ENCODE assay signal across 10 cellular contexts in genomic region chr4:81493895-81494490, GRCh38. TPM values are rescaled to one million over a fixed set of nuclear protein-coding genes. Genes with fewer than 3 reads are reported as not detected.
DNase-seq lines count a peak whose midpoint lies in the region; ATAC-seq and TF ChIP-seq lines count a peak whose summit lies in the region.
"Had no signal": no experiment of that assay in that cellular context is flagged by ENCODE, and none has a peak within 500 bp of the region (broad histone marks: within the 10 kb centered on the region; RNA-seq: fewer than 3 reads in every experiment).

No MANE protein-coding gene starts in this region.

- peak overlapping the region; percentile 57 for H3K4me3 Mint-ChIP-seq in activated B cell treated with CpG ODN at 0.5 μM for 24 hours

- intact Hi-C loops in activated B cell treated with CpG ODN at 0.5 μM for 24 hours (cut with micrococcal nuclease), result loop anchor here (5.0 to 10.0 kb wide), 2 partner anchors 1437 to 1621 kb away; partner anchors contain the start of gene PLAC8

- H3K4me1 Mint-ChIP-seq in activated B cell treated with CpG ODN at 0.5 μM for 24 hours, result peaks cover 55% of the 10 kb centered on the region

- peak overlapping the region; percentile 20 for H3K4me2 ChIP-seq in osteoblast (ENCODE audit: insufficient read depth, low read length)

- CTCF ChIA-PET in activated B cell treated with CpG ODN at 0.5 μM for 24 hours (lab: Charles Lee), result no interaction called here

- no peak overlapping the region for H2AFZ ChIP-seq in osteoblast (ENCODE audit: low read length)

- H3K36me3 Mint-ChIP-seq in activated B cell treated with CpG ODN at 0.5 μM for 24 hours (ENCODE audit: low read depth), result no peaks in the 10 kb centered on the region

- peak; percentile 45 to 89 for DNase-seq in NOMO-1 (lab: John Stamatoyannopoulos, UW; ENCODE audit: unreplicated experiment in 2 of 2)
- no peak for DNase-seq in NOMO-1 treated with dmso at 0.1 percent for 144 hours (lab: John Stamatoyannopoulos, UW; ENCODE audit: unreplicated experiment)
- DNase-seq in activated B cell treated with CpG ODN at 0.5 μM for 24 hours, result no peak
- no peak for DNase-seq in osteoblast (ENCODE audit: insufficient read length, low spot score, missing footprints)
- DNase-seq in DMS 273 (lab: John Stamatoyannopoulos, UW; ENCODE audit: unreplicated experiment), result no peak
- DNase-seq in HCEC 1CT, result no peak
- no peak for DNase-seq in NCI-H128 (lab: John Stamatoyannopoulos, UW; ENCODE audit: unreplicated experiment)

- H3K27ac ChIP-seq in osteoblast (ENCODE audit: low read depth, low read length), result no peak overlapping the region
- H3K27ac ChIP-seq: 22Rv1 had no signal

- H3K79me2 ChIP-seq in osteoblast (ENCODE audit: insufficient read depth, low read length), result no peaks in the 10 kb centered on the region

- no peaks in the 10 kb centered on the region for H4K20me1 ChIP-seq in osteoblast (ENCODE audit: insufficient read depth, low read length)

- H3K27ac Mint-ChIP-seq in activated B cell treated with CpG ODN at 0.5 μM for 24 hours, result peak overlapping the region; percentile 82

- no peaks in the 10 kb centered on the region for H3K36me3 ChIP-seq in osteoblast (ENCODE audit: insufficient read depth, low read length)

- POLR2A ChIA-PET in activated B cell treated with CpG ODN at 0.5 μM for 24 hours (lab: Charles Lee), result interaction anchor here (1.2 to 6.8 kb wide), 3 partner anchors 12 to 68 kb away, joined by 5 to 75 read pairs (median 7); partner anchors contain the start of gene RASGEF1B

- ATAC-seq in HG02973 (IDR thresholded peaks at IDR 0.05; ENCODE audit: unreplicated experiment) (peak; percentile 71), activated B cell treated with CpG ODN at 0.5 μM for 24 hours (ENCODE audit: low read depth) (peak; percentile 33)
- ATAC-seq: Panc1 had no signal

- no peaks in the 10 kb centered on the region for H3K27me3 Mint-ChIP-seq in activated B cell treated with CpG ODN at 0.5 μM for 24 hours

- no peak for TF ChIP-seq CTCF in activated B cell treated with CpG ODN at 0.5 μM for 24 hours (IDR thresholded peaks at IDR 0.05)
- TF ChIP-seq CTCF in osteoblast (IDR thresholded peaks at IDR 0.05; ENCODE audit: extremely low read depth, low read depth, low read length), result no peak

- peaks cover 3% of the 10 kb centered on the region for H3K9me3 Mint-ChIP-seq in activated B cell treated with CpG ODN at 0.5 μM for 24 hours

- H3K27me3 ChIP-seq in osteoblast (ENCODE audit: insufficient read depth, low read length), result no peaks in the 10 kb centered on the region

- no peaks in the 10 kb centered on the region for H3K4me1 ChIP-seq in osteoblast (ENCODE audit: insufficient read depth, low read length)

- H3K4me3 ChIP-seq in osteoblast (ENCODE audit: insufficient read depth, low read length), result no peak overlapping the region

- no peaks in the 10 kb centered on the region for H3K9me3 ChIP-seq in osteoblast (ENCODE audit: low read depth, low read length)

RNA-seq across cellular contexts. Expression of gene RASGEF1B, which starts 22.3 kb away (rescaled TPM):
- total RNA-seq in activated B cell treated with CpG ODN at 0.5 μM for 24 hours (40.2 and 43.7 TPM in 2 replicates), osteoblast (4.1 and 5.8 TPM in 2 replicates)

Comparison
In these comparisons a context has a peak if more than half of its experiments do, and no peak if none do; other contexts are left out.
1. DNase-seq: peak in NOMO-1 (2 of 2); none in NOMO-1 treated with dmso at 0.1 percent for 144 hours (single experiment), activated B cell treated with CpG ODN at 0.5 μM for 24 hours (single experiment), osteoblast (single experiment), DMS 273 (single experiment), HCEC 1CT (single experiment) and NCI-H128 (single experiment).